Comparison of ENCODE assay signal across 8 cellular contexts in the genomic region with DNA sequence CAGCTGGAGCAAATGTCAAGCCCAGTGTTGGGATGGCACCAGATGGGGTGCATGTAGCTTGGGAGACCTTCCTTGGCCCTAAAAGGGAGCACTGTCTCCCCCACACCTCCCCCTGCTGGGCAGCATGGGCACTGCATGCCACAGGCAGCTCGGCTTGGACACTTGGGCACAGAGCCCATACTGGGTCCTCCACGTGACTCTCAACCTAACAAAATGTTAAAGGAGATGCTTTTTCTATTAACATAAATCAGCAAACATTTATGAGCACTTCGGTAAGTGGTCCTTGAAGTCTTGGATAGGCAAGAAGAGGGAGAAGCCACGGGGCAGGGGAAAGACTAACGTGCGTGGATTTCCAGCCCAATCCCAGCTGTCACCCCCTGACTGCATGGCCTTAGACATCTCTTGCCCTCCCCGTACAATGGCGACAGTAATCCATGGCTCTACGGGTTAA. TPM values are rescaled to one million over a fixed set of nuclear protein-coding genes. Genes with fewer than 3 reads are reported as not detected.
DNase-seq lines count a peak whose midpoint lies in the region; ATAC-seq, FAIRE-seq and TF ChIP-seq lines count a peak whose summit lies in the region.

No MANE protein-coding gene starts in this region.

- no peak overlapping the region for H3K4me3 ChIP-seq in effector memory CD4-positive, alpha-beta T cell (ENCODE audit: insufficient read depth, low read depth, low read length, poor library complexity, severe bottlenecking)

- intact Hi-C loops in activated CD8-positive, alpha-beta T cell treated with anti-CD3 and anti-CD28 coated beads for 36 hours (cut with micrococcal nuclease), result no loop called here

- no peak for FAIRE-seq in RCC 7860 (lab: Jason Lieb, UNC)

- no peaks in the 10 kb centered on the region for H3K36me3 Mint-ChIP-seq in activated CD8-positive, alpha-beta T cell treated with anti-CD3 and anti-CD28 coated beads for 36 hours (ENCODE audit: low read depth)

- no peak overlapping the region for H3K27ac Mint-ChIP-seq in activated CD8-positive, alpha-beta T cell treated with anti-CD3 and anti-CD28 coated beads for 36 hours

- no peaks in the 10 kb centered on the region for H3K27me3 ChIP-seq in effector memory CD4-positive, alpha-beta T cell (replicated peaks; ENCODE audit: control insufficient read depth, insufficient read depth, low read length, poor library complexity, severe bottlenecking)

- H3K4me1 Mint-ChIP-seq in activated CD8-positive, alpha-beta T cell treated with anti-CD3 and anti-CD28 coated beads for 36 hours (ENCODE audit: low read depth), result no peaks in the 10 kb centered on the region

- POLR2A ChIA-PET in activated CD8-positive, alpha-beta T cell treated with anti-CD3 and anti-CD28 coated beads for 36 hours (lab: Charles Lee), result interaction anchor here (1.3 kb wide), 1 partner anchor 20 kb away, joined by 3 read pairs; no protein-coding TSS in a partner anchor

- no peaks in the 10 kb centered on the region for H3K9me3 ChIP-seq in effector memory CD4-positive, alpha-beta T cell (ENCODE audit: control insufficient read depth, low read length)

- no peak overlapping the region for H3K4me3 Mint-ChIP-seq in activated CD8-positive, alpha-beta T cell treated with anti-CD3 and anti-CD28 coated beads for 36 hours

- no peaks in the 10 kb centered on the region for H3K36me3 ChIP-seq in effector memory CD4-positive, alpha-beta T cell (ENCODE audit: control insufficient read depth, insufficient read depth, low read length)

- ATAC-seq in GM21619 (IDR thresholded peaks at IDR 0.05; ENCODE audit: unreplicated experiment), result peak; percentile 67
- ATAC-seq in activated CD8-positive, alpha-beta T cell treated with anti-CD3 and anti-CD28 coated beads for 36 hours, result peak; percentile 97

- no peaks in the 10 kb centered on the region for H3K27me3 Mint-ChIP-seq in activated CD8-positive, alpha-beta T cell treated with anti-CD3 and anti-CD28 coated beads for 36 hours

- TF ChIP-seq CTCF in activated CD8-positive, alpha-beta T cell treated with anti-CD3 and anti-CD28 coated beads for 36 hours (IDR thresholded peaks at IDR 0.05), result peak; percentile 94

- DNase-seq in COR-L47 (lab: John Stamatoyannopoulos, UW) (peak; percentile 14), NCI-H1694 (lab: John Stamatoyannopoulos, UW) (peak; percentile 44), myocyte (ENCODE audit: low read depth) (peak; percentile 71), RCC 7860 (ENCODE audit: low spot score) (no peak)
- peak; percentile 78 for DNase-seq in activated CD8-positive, alpha-beta T cell treated with anti-CD3 and anti-CD28 coated beads for 36 hours
- peak; percentile 53 to 66 (median 57) for DNase-seq in effector memory CD4-positive, alpha-beta T cell
- DNase-seq in stimulated activated CD8-positive, alpha-beta memory T cell treated with anti-CD3 and anti-CD28 coated beads, Interleukin-7, amount 100 ng/mL, for 4 hours (ENCODE audit: low read depth in 2 of 2), result peak; percentile 47 to 56

- no peaks in the 10 kb centered on the region for H3K4me1 ChIP-seq in effector memory CD4-positive, alpha-beta T cell (ENCODE audit: control insufficient read depth, insufficient read depth, low read length, poor library complexity, severe bottlenecking)

- H3K9me3 Mint-ChIP-seq in activated CD8-positive, alpha-beta T cell treated with anti-CD3 and anti-CD28 coated beads for 36 hours, result no peaks in the 10 kb centered on the region

- no peak overlapping the region for H3K27ac ChIP-seq in effector memory CD4-positive, alpha-beta T cell (ENCODE audit: insufficient read depth, low read length, poor library complexity, severe bottlenecking)

- CTCF ChIA-PET in activated CD8-positive, alpha-beta T cell treated with anti-CD3 and anti-CD28 coated beads for 36 hours (lab: Charles Lee), result interaction anchor here (0.6 to 4.1 kb wide), 28 partner anchors 10 to 217 kb away, joined by 3 to 68 read pairs (median 5); a partner anchor contains a TSS

RNA-seq across cellular contexts. Expression of a gene that starts 23.9 kb away (rescaled TPM):
- total RNA-seq in activated CD8-positive, alpha-beta T cell treated with anti-CD3 and anti-CD28 coated beads for 36 hours, result 10 to 100 TPM; 31.8 to 33.2 TPM
- total RNA-seq in myocyte, result 20.4 and 20.5 TPM in 2 replicates
- 25.4 TPM for polyA plus RNA-seq in myocyte (2012)

RNA-seq across cellular contexts. Expression of a gene that starts 37.3 kb away (rescaled TPM):
- total RNA-seq in activated CD8-positive, alpha-beta T cell treated with anti-CD3 and anti-CD28 coated beads for 36 hours, result not detected
- 11.2 and 13.8 TPM in 2 replicates for total RNA-seq in myocyte
- polyA plus RNA-seq in myocyte (2012), result 11.6 TPM
